ENCODE assay signal across 26 cellular contexts in the genomic region with DNA sequence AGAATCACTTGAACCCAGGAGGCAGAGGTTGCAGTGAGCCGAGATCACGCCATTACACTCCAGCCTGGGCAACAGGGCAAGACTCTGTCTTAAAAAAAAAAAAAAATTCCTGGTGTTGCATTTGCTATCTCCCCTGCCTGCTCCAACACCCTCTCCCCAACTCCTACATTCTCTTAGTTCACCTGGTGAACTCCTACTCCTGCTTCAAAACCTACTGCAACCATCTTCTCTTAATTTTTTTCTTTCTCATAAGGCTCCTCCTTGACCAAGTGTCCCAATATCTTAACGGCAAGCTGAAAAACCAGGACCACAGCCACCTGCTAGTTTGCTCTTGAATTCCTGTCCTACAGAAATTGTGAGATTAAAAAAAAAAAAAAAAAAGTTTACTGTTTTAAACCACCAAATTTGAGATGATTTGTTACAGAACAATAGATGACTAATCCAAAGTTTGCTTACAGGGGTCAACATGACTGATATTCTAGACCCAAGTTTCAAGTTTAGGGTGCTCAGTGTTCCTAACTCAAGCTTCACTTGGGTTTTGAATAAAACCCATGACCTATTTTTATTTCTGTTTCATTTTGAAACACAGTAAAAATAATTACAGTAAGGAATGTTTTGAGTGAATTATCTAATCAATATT. TPM values are rescaled to one million over a fixed set of nuclear protein-coding genes. Genes with fewer than 3 reads are reported as not detected.
A peak's percentile ranks its signal among the peaks of the same experiment; 100 is the strongest.
DNase-seq lines count a peak whose midpoint lies in the region; ATAC-seq and TF ChIP-seq lines count a peak whose summit lies in the region.
"Had no signal": no experiment of that assay in that cellular context is flagged by ENCODE, and none has a peak within 500 bp of the region (broad histone marks: within the 10 kb centered on the region; RNA-seq: fewer than 3 reads in every experiment).

No MANE protein-coding gene starts in this region.

- H3K4me2 ChIP-seq in neural progenitor cell: no peak overlapping the region
- H3K4me2 ChIP-seq: GM23338 had no signal

- no peak for TF ChIP-seq EP300 in esophagus muscularis mucosa (IDR thresholded peaks at IDR 0.05)

- H3K4me1 ChIP-seq in neural progenitor cell: peaks cover 11% of the 10 kb centered on the region
- peaks cover 6 to 11% (median 7%) of the 10 kb centered on the region in 4 donors for H3K4me1 ChIP-seq in esophagus muscularis mucosa
- H3K4me1 ChIP-seq: Peyer's patch had no signal

- H3K27ac Mint-ChIP-seq in neural progenitor cell (peak overlapping the region; percentile 18), immature natural killer cell (no peak overlapping the region)
- H3K27ac Mint-ChIP-seq: GM23338, naive B cell had no signal

- no peak for TF ChIP-seq POLR2A in esophagus muscularis mucosa (IDR thresholded peaks at IDR 0.05; ENCODE audit: low read depth)

- H3K27ac ChIP-seq in neural progenitor cell (no peak overlapping the region), esophagus muscularis mucosa (replicated peaks in 1 of 4) (no peak overlapping the region)
- H3K27ac ChIP-seq: C4-2B, gastroesophageal sphincter, left lung, Peyer's patch had no signal

- H2AFZ ChIP-seq in neural progenitor cell (replicated peaks): no peak overlapping the region
- H2AFZ ChIP-seq: GM23338 had no signal

- H4K20me1 ChIP-seq in neural progenitor cell (ENCODE audit: low read depth): no peaks in the 10 kb centered on the region

- peak; percentile 61 for DNase-seq in LHCN-M2 (ENCODE audit: low read depth)
- DNase-seq in neural progenitor cell (ENCODE audit: low spot score): no peak
- no peak for DNase-seq in NCI-H748 treated with DMSO at 0.1 percent for 48 hours (lab: John Stamatoyannopoulos, UW)
- no peak for DNase-seq in esophagus muscularis mucosa (ENCODE audit: extremely low spot score)
- DNase-seq in immature natural killer cell: no peak
- DNase-seq: activated CD8-positive, alpha-beta memory T cell treated with anti-CD3 and anti-CD28 coated beads for 24 hours; activated naive CD4-positive, alpha-beta T cell; activated T-cell treated with anti-CD3 and anti-CD28 coated beads, Interleukin-2, amount 50 U/mL, for 4 hours; cortex of kidney; DMS 273 treated with DMSO at 0.1 percent for 48 hours; hippocampal formation; left lung; naive B cell; NCI-H146; NCI-H524; Peyer's patch; stimulated activated CD4-positive, alpha-beta T cell treated with anti-CD3 and anti-CD28 coated beads, Interleukin-4, amount 100 ng/mL, for 24 hours; stimulated activated naive CD4-positive, alpha-beta T cell treated with Interleukin-2 at 50 U/mL for 16 hours had no signal

- peaks cover 8% of the 10 kb centered on the region for H3K27me3 Mint-ChIP-seq in neural progenitor cell (ENCODE audit: insufficient read depth, low read depth)
- peaks cover 22 to 58% (median 29%) of the 10 kb centered on the region in 3 donors for H3K27me3 Mint-ChIP-seq in immature natural killer cell (ENCODE audit: low read depth in 3 of 3)

- H3K27me3 ChIP-seq in neural progenitor cell (no peaks in the 10 kb centered on the region), esophagus muscularis mucosa (no peaks in the 10 kb centered on the region)
- H3K27me3 ChIP-seq: gastroesophageal sphincter, Peyer's patch had no signal

- H3K9me3 ChIP-seq in neural progenitor cell (ENCODE audit: low read depth) (no peaks in the 10 kb centered on the region), esophagus muscularis mucosa (no peaks in the 10 kb centered on the region)
- H3K9me3 ChIP-seq: gastroesophageal sphincter, left lung, Peyer's patch had no signal

- WGBS in esophagus muscularis mucosa: 99% methylated on average over 3 of the region's 3 CpGs

- no peak overlapping the region for H3K9ac ChIP-seq in neural progenitor cell

- TF ChIP-seq CTCF in neural progenitor cell (IDR thresholded peaks at IDR 0.05) (no peak), esophagus muscularis mucosa (IDR thresholded peaks at IDR 0.05) (no peak)

- no peaks in the 10 kb centered on the region for H3K79me2 ChIP-seq in neural progenitor cell (ENCODE audit: low read depth)

- peak; percentile 30 for ATAC-seq in GM18502 (IDR thresholded peaks at IDR 0.05; ENCODE audit: poor library complexity, unreplicated experiment)
- peak; percentile 60 for ATAC-seq in HG02610 (IDR thresholded peaks at IDR 0.05; ENCODE audit: unreplicated experiment)
- ATAC-seq: activated T-cell treated with anti-CD3 and anti-CD28 coated beads, Interleukin-2, amount 50 U/mL, for 4 hours; gastroesophageal sphincter; GM23338; K562; left lung had no signal

- H3F3A ChIP-seq in neural progenitor cell (ENCODE audit: low read depth): peaks cover 20% of the 10 kb centered on the region

- intact Hi-C loops in esophagus muscularis mucosa (cut with DNase I): no loop called here

- peaks cover 8% of the 10 kb centered on the region for H3K9me3 Mint-ChIP-seq in neural progenitor cell
- H3K9me3 Mint-ChIP-seq in immature natural killer cell: peaks cover 0 to 1% (median 0%) of the 10 kb centered on the region in 6 donors
- H3K9me3 Mint-ChIP-seq: activated T-cell treated with anti-CD3 and anti-CD28 coated beads, Interleukin-2, amount 50 U/mL, for 4 hours; GM23338 had no signal

- H3K36me3 Mint-ChIP-seq in neural progenitor cell (no peaks in the 10 kb centered on the region), immature natural killer cell (no peaks in the 10 kb centered on the region)

- H3K36me3 ChIP-seq in neural progenitor cell: no peaks in the 10 kb centered on the region
- H3K36me3 ChIP-seq in esophagus muscularis mucosa: no peaks in the 10 kb centered on the region
- H3K36me3 ChIP-seq: gastroesophageal sphincter, left lung, Peyer's patch had no signal

- peaks cover 20% of the 10 kb centered on the region for H3K4me1 Mint-ChIP-seq in neural progenitor cell
- peaks cover 37 to 38% of the 10 kb centered on the region in 2 donors for H3K4me1 Mint-ChIP-seq in immature natural killer cell

- H3K4me3 ChIP-seq in neural progenitor cell: no peak overlapping the region
- no peak overlapping the region for H3K4me3 ChIP-seq in esophagus muscularis mucosa
- H3K4me3 ChIP-seq: gastroesophageal sphincter, GM23338, K562, left lung, Peyer's patch had no signal

- no peak overlapping the region for H3K4me3 Mint-ChIP-seq in neural progenitor cell
- H3K4me3 Mint-ChIP-seq in immature natural killer cell: no peak overlapping the region
- H3K4me3 Mint-ChIP-seq: activated T-cell treated with anti-CD3 and anti-CD28 coated beads, Interleukin-2, amount 50 U/mL, for 4 hours; naive B cell had no signal

RNA-seq across cellular contexts. Expression of gene ANXA5, which starts 13.1 kb away (rescaled TPM):
- 1,176 and 1,192 TPM in 2 replicates for total RNA-seq in LHCN-M2 (2014; rRNA removed)
- 1,118 TPM for polyA plus RNA-seq in LHCN-M2 (2012)
- 153 and 216 TPM in 2 replicates for total RNA-seq in neural progenitor cell (ENCODE audit: low replicate concordance)
- total RNA-seq in esophagus muscularis mucosa: 100 to 1,000 TPM; 242 to 338 (median 270) TPM
- 100 to 1,000 TPM in 1 of 3 donors, 10 to 100 TPM in 2; 27.7 to 104 (median 64.9) TPM for polyA plus RNA-seq in immature natural killer cell

RNA-seq across cellular contexts. Expression of gene SMIM43, which starts 55.1 kb away (rescaled TPM):
- total RNA-seq in LHCN-M2 (2014; rRNA removed) (3.3 and 5.8 TPM in 2 replicates), neural progenitor cell (ENCODE audit: low replicate concordance) (0.06 TPM in 1 of 2 replicates, not detected in the other), esophagus muscularis mucosa (1 to 10 TPM in 1 of 4 donors, under 1 TPM in 3; 0.46 to 1.2 (median 0.66) TPM)
- 1.7 TPM for polyA plus RNA-seq in LHCN-M2 (2012)
- polyA plus RNA-seq in immature natural killer cell: not detected
- total RNA-seq: activated T-cell treated with anti-CD3 and anti-CD28 coated beads, Interleukin-2, amount 50 U/mL, for 4 hours; G401; K562; Peyer's patch; T-helper 1 cell treated with Interleukin-12 subunit alpha and Interleukin-12 subunit beta and Interleukin-4 antibody, amounts not matched to agents 30 ng/mL and 1 ng/mL, for 36 hours had no signal
- polyA plus RNA-seq: K562 had no signal
